10 cellular contexts compared by ENCODE assay signal in the genomic region with DNA sequence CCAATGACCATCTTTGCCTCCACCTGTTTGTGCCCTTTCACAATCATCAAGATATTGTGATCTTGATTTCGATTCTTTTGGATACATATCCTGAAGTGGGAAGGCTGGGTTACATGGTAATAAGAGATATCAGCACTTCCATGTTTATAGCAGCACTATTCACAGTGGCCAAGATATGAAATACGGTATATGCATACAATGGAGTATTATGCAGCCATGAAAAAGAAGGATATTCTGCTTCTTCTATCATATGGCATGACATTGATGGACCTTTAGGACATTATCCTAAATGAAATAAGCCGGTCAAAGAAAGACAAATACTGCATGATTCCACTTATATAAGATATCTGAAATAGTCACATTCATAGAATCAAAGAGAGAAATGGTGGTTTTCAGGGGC.
"Had no signal": no experiment of that assay in that cellular context is flagged by ENCODE, and none has a peak within 500 bp of the region (broad histone marks: within the 10 kb centered on the region; RNA-seq: fewer than 3 reads in every experiment).

No MANE protein-coding gene starts in this region.

- H3K4me3 Mint-ChIP-seq: H9, HFFc6, IgD-negative memory B cell had no signal

- H3K4me1 Mint-ChIP-seq: H9, IgD-negative memory B cell had no signal

- H3K36me3 Mint-ChIP-seq: IgD-negative memory B cell had no signal

- H3K9ac ChIP-seq: GM23248 had no signal

- H3K9me3 Mint-ChIP-seq: H9 had no signal

- H3K4me3 ChIP-seq: GM23248 had no signal

- H3K27ac ChIP-seq: GM23248 had no signal

- H2AFZ ChIP-seq: GM23248 had no signal

- DNase-seq: GM23248, GOT3, H9, HCEC 1CT, HFFc6, Kasumi-1, KG1 had no signal

- H3K27ac Mint-ChIP-seq: H9, HFFc6, IgD-negative memory B cell had no signal

- FAIRE-seq: H54, HTR-8/SVneo had no signal
